8 cellular contexts compared by ENCODE assay signal in the genomic region with DNA sequence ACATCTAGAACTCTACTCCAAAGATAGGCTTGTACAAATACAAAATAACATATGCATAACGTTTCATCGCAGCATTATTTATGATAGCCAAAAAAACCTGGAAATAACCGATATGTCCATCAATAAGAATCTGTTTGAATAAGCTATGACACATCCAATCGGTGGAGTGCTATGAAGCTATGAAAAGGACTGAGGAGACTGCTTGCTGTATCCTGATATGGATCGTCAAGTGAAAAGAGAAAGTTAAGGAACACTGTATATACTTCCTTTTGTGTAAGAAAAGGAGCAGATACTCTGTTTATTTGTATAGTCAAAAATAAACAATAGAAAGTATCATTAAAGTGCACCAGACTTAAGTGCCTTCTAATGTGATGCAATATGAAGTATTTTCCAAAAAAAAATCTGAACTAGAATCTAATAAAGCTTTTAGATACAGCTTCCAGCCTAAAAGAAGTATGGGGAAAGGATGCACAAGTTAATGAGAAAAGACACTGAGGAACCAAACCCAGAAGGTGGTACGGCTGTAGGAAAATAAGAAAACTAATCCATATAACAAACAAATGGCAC. TPM values are rescaled to one million over a fixed set of nuclear protein-coding genes. Genes with fewer than 3 reads are reported as not detected.
DNase-seq lines count a peak whose midpoint lies in the region; ATAC-seq, FAIRE-seq and TF ChIP-seq lines count a peak whose summit lies in the region.

No MANE protein-coding gene starts in this region.

- H3K4me2 ChIP-seq in astrocyte (ENCODE audit: low read length): peak overlapping the region; percentile 86

- H3K9ac ChIP-seq in astrocyte (ENCODE audit: low read length): peak overlapping the region; percentile 91

- H3K9me3 ChIP-seq in astrocyte (ENCODE audit: insufficient read depth, low read depth, low read length) (no peaks in the 10 kb centered on the region), thyroid gland (no peaks in the 10 kb centered on the region)

- TF ChIP-seq POLR2A in lower leg skin (IDR thresholded peaks at IDR 0.05) (no peak), thyroid gland (IDR thresholded peaks at IDR 0.05) (no peak)

- H4K20me1 ChIP-seq in astrocyte (ENCODE audit: insufficient read depth, low read length): no peaks in the 10 kb centered on the region

- H3K27me3 ChIP-seq in astrocyte (ENCODE audit: insufficient read depth, low read length): no peaks in the 10 kb centered on the region
- H3K27me3 ChIP-seq in thyroid gland: no peaks in the 10 kb centered on the region

- H3K4me1 Mint-ChIP-seq in activated CD8-positive, alpha-beta memory T cell treated with anti-CD3 and anti-CD28 coated beads, Interleukin-2, amount 10 ng/mL, durations not matched to agents 7 days and 5 days: peaks cover 24% of the 10 kb centered on the region
- no peaks in the 10 kb centered on the region for H3K4me1 Mint-ChIP-seq in astrocyte (ENCODE audit: low read depth, unreplicated experiment)

- H3K36me3 Mint-ChIP-seq in activated CD8-positive, alpha-beta memory T cell treated with anti-CD3 and anti-CD28 coated beads, Interleukin-2, amount 10 ng/mL, durations not matched to agents 7 days and 5 days: peaks cover 2% of the 10 kb centered on the region
- H3K36me3 Mint-ChIP-seq in astrocyte (ENCODE audit: low read depth, unreplicated experiment): no peaks in the 10 kb centered on the region

- peak overlapping the region; percentile 74 for H3K4me3 Mint-ChIP-seq in activated CD8-positive, alpha-beta memory T cell treated with anti-CD3 and anti-CD28 coated beads, Interleukin-2, amount 10 ng/mL, durations not matched to agents 7 days and 5 days
- H3K4me3 Mint-ChIP-seq in astrocyte (ENCODE audit: unreplicated experiment): peak overlapping the region; percentile 83

- H3K36me3 ChIP-seq in astrocyte (ENCODE audit: insufficient read depth, low read length) (no peaks in the 10 kb centered on the region), thyroid gland (no peaks in the 10 kb centered on the region)

- no peaks in the 10 kb centered on the region for H3K9me3 Mint-ChIP-seq in activated CD8-positive, alpha-beta memory T cell treated with anti-CD3 and anti-CD28 coated beads, Interleukin-2, amount 10 ng/mL, durations not matched to agents 7 days and 5 days (ENCODE audit: low read depth)
- H3K9me3 Mint-ChIP-seq in astrocyte (ENCODE audit: unreplicated experiment): no peaks in the 10 kb centered on the region

- FAIRE-seq in astrocyte (lab: Jason Lieb, UNC) (no peak), GM19239 (lab: Jason Lieb, UNC) (no peak)

- CTCF ChIA-PET in activated CD8-positive, alpha-beta memory T cell treated with anti-CD3 and anti-CD28 coated beads, Interleukin-2, amount 10 ng/mL, durations not matched to agents 7 days and 5 days (lab: Charles Lee): interaction anchor here (0.8 to 2.1 kb wide), 5 partner anchors 58 to 160 kb away, joined by 3 to 8 read pairs (median 3); a partner anchor contains a TSS

- H3K27ac ChIP-seq in astrocyte (ENCODE audit: low read depth, low read length): peak overlapping the region; percentile 85
- H3K27ac ChIP-seq in thyroid gland: peak overlapping the region; percentile 92 to 98 (median 93)

- no peaks in the 10 kb centered on the region for H3K27me3 Mint-ChIP-seq in activated CD8-positive, alpha-beta memory T cell treated with anti-CD3 and anti-CD28 coated beads, Interleukin-2, amount 10 ng/mL, durations not matched to agents 7 days and 5 days
- no peaks in the 10 kb centered on the region for H3K27me3 Mint-ChIP-seq in astrocyte (ENCODE audit: low read depth, unreplicated experiment)

- H3K4me3 ChIP-seq in astrocyte (ENCODE audit: insufficient read depth, low read depth, low read length): peak overlapping the region; percentile 72
- peak overlapping the region; percentile 70 for H3K4me3 ChIP-seq in lower leg skin (ENCODE audit: low read depth, poor library complexity, severe bottlenecking)
- peak overlapping the region in 2 of 3 donors; percentile 0 to 59 for H3K4me3 ChIP-seq in thyroid gland (replicated peaks in 1 of 3)

- intact Hi-C loops in lower leg skin (cut with DNase I; ENCODE audit: low total_unique reads): no loop called here
- intact Hi-C loops in thyroid gland (cut with DNase I): loop anchor here (10.0 kb wide), 1 partner anchor 73 kb away; a partner anchor contains a TSS

- 46 to 50% methylated on average over 6 of the region's 6 CpGs for WGBS in lower leg skin, 2 donors
- 41 to 42% methylated on average over 6 of the region's 6 CpGs for WGBS in thyroid gland, 2 donors

- peak overlapping the region; percentile 100 for H2AFZ ChIP-seq in astrocyte (ENCODE audit: low read depth, low read length)

- no peak for DNase-seq in activated CD8-positive, alpha-beta memory T cell treated with anti-CD3 and anti-CD28 coated beads, Interleukin-2, amount 10 ng/mL, durations not matched to agents 7 days and 5 days
- no peak for DNase-seq in activated CD8-positive, alpha-beta memory T cell treated with anti-CD3 and anti-CD28 coated beads for 24 hours
- DNase-seq in astrocyte (ENCODE audit: low read depth): no peak
- DNase-seq in lower leg skin (ENCODE audit: low spot score in 2 of 2): no peak
- no peak for DNase-seq in thyroid gland
- no peak for DNase-seq in GF-D8 (lab: John Stamatoyannopoulos, UW)
- no peak for DNase-seq in GM19239 (ENCODE audit: insufficient read length, low spot score)

- no peak for TF ChIP-seq CTCF in astrocyte (IDR thresholded peaks at IDR 0.05; ENCODE audit: insufficient read depth, low read depth, low read length)
- TF ChIP-seq CTCF in lower leg skin (IDR thresholded peaks at IDR 0.05): no peak
- no peak for TF ChIP-seq CTCF in thyroid gland (IDR thresholded peaks at IDR 0.05)

- peaks cover 8% of the 10 kb centered on the region for H3K79me2 ChIP-seq in astrocyte (ENCODE audit: insufficient read depth, low read length)

- H3K4me1 ChIP-seq in astrocyte (ENCODE audit: insufficient read depth, low read length) (peaks cover 4% of the 10 kb centered on the region), thyroid gland (peaks cover 4 to 18% of the 10 kb centered on the region in 2 donors)

- H3K27ac Mint-ChIP-seq in activated CD8-positive, alpha-beta memory T cell treated with anti-CD3 and anti-CD28 coated beads, Interleukin-2, amount 10 ng/mL, durations not matched to agents 7 days and 5 days: peak overlapping the region; percentile 76
- peak overlapping the region; percentile 23 for H3K27ac Mint-ChIP-seq in astrocyte (ENCODE audit: unreplicated experiment)

- no peak for ATAC-seq in activated CD8-positive, alpha-beta memory T cell treated with anti-CD3 and anti-CD28 coated beads, Interleukin-2, amount 10 ng/mL, durations not matched to agents 7 days and 5 days
- ATAC-seq in HG03342 (IDR thresholded peaks at IDR 0.05; ENCODE audit: unreplicated experiment): no peak

RNA-seq across cellular contexts. Expression of a gene that starts 0.6 kb away (rescaled TPM):
- total RNA-seq in activated CD8-positive, alpha-beta memory T cell treated with anti-CD3 and anti-CD28 coated beads, Interleukin-2, amount 10 ng/mL, durations not matched to agents 7 days and 5 days: 1 to 10 TPM; 1.1 to 1.9 TPM
- 0.94 and 1.2 TPM in 2 replicates for total RNA-seq in astrocyte
- 1 to 10 TPM; 3.4 to 5.6 (median 4.7) TPM for total RNA-seq in lower leg skin
- 10 to 100 TPM in 3 of 4 donors, 1 to 10 TPM in 1; 9.2 to 16.3 (median 12.4) TPM for total RNA-seq in thyroid gland

RNA-seq across cellular contexts. Expression of a gene that starts 4.3 kb away (rescaled TPM):
- total RNA-seq in activated CD8-positive, alpha-beta memory T cell treated with anti-CD3 and anti-CD28 coated beads, Interleukin-2, amount 10 ng/mL, durations not matched to agents 7 days and 5 days: 10 to 100 TPM; 39.9 to 40.2 TPM
- 2.0 and 3.0 TPM in 2 replicates for total RNA-seq in astrocyte
- 1 to 10 TPM in 3 of 4 donors, under 1 TPM in 1; 0.49 to 4.1 (median 1.3) TPM for total RNA-seq in lower leg skin
- total RNA-seq in thyroid gland: 1 to 10 TPM in 3 of 4 donors, under 1 TPM in 1; 0.33 to 3.1 (median 2.2) TPM

RNA-seq across cellular contexts. Expression of a gene that starts 57.2 kb away (rescaled TPM):
- total RNA-seq in activated CD8-positive, alpha-beta memory T cell treated with anti-CD3 and anti-CD28 coated beads, Interleukin-2, amount 10 ng/mL, durations not matched to agents 7 days and 5 days: 10 to 100 TPM in 1 of 2 experiments, 1 to 10 TPM in 1; 8.7 to 11.5 TPM
- total RNA-seq in astrocyte (8.7 and 10.7 TPM in 2 replicates), lower leg skin (1 to 10 TPM; 5.7 to 9.6 (median 8.9) TPM), thyroid gland (10 to 100 TPM in 2 of 4 donors, 1 to 10 TPM in 2; 5.6 to 15.3 (median 11.5) TPM)

Comparison
In these comparisons a context has a peak if more than half of its experiments do, and no peak if none do; other contexts are left out.
1. RNA of a gene that starts 4.3 kb away (total RNA-seq): 39.9 to 40.2 TPM in activated CD8-positive, alpha-beta memory T cell treated with anti-CD3 and anti-CD28 coated beads, Interleukin-2, amount 10 ng/mL, durations not matched to agents 7 days and 5 days; 2.0 to 3.0 TPM in astrocyte, 0.33 to 3.1 TPM in thyroid gland and 0.49 to 4.1 TPM in lower leg skin; every median in the first group is over 4 times any median in the second.
2. Peak in every context shown above with its lines, with median percentiles within 50 percentile points of each other: H3K4me3 ChIP-seq.